In genomic region chr17:47244697-47245096, GRCh38 we compare ENCODE assay signal across 21 cellular contexts. TPM values are rescaled to one million over a fixed set of nuclear protein-coding genes. Genes with fewer than 3 reads are reported as not detected.
DNase-seq lines count a peak whose midpoint lies in the region; ATAC-seq, FAIRE-seq and TF ChIP-seq lines count a peak whose summit lies in the region.
"Had no signal": no experiment of that assay in that cellular context is flagged by ENCODE, and none has a peak within 500 bp of the region (broad histone marks: within the 10 kb centered on the region; RNA-seq: fewer than 3 reads in every experiment).

No MANE protein-coding gene starts in this region.

- ATAC-seq in heart left ventricle (peak in 3 of 4 donors; percentile 8 to 66 (median 36)), HG03565 (IDR thresholded peaks at IDR 0.05; ENCODE audit: unreplicated experiment) (no peak)
- ATAC-seq: CD8-positive, alpha-beta T cell had no signal

- TF ChIP-seq POLR2A in heart left ventricle (IDR thresholded peaks at IDR 0.05), result no peak

- WGBS in heart left ventricle, 4 donors, result 72 to 97% (median 82%) methylated on average over 2 of the region's 2 CpGs

- H3K36me3 ChIP-seq in heart left ventricle, result no peaks in the 10 kb centered on the region
- peaks cover 17% of the 10 kb centered on the region for H3K36me3 ChIP-seq in right atrium auricular region
- H3K36me3 ChIP-seq in left ventricle myocardium inferior, result no peaks in the 10 kb centered on the region
- H3K36me3 ChIP-seq: SJSA1 had no signal

- H3K4me1 ChIP-seq in heart left ventricle (peaks cover 3 to 23% (median 12%) of the 10 kb centered on the region in 12 donors), right atrium auricular region (peaks cover 0 to 12% of the 10 kb centered on the region in 2 donors), left ventricle myocardium inferior (peaks cover 14% of the 10 kb centered on the region)

- FAIRE-seq in urothelium cell line (lab: Jason Lieb, UNC) (no peak), HTR-8/SVneo (lab: Jason Lieb, UNC) (no peak)
- FAIRE-seq: GM12878 had no signal

- peak overlapping the region in 2 of 12 donors; percentile 27 to 57 for H3K27ac ChIP-seq in heart left ventricle
- H3K27ac ChIP-seq in right atrium auricular region, result no peak overlapping the region
- H3K27ac ChIP-seq in left ventricle myocardium inferior (replicated peaks), result peak overlapping the region; percentile 1
- H3K27ac ChIP-seq: SJSA1 had no signal

- H3K9me3 ChIP-seq in heart left ventricle (no peaks in the 10 kb centered on the region), right atrium auricular region (no peaks in the 10 kb centered on the region), left ventricle myocardium inferior (replicated peaks) (no peaks in the 10 kb centered on the region)
- H3K9me3 ChIP-seq: SJSA1 had no signal

- no peaks in the 10 kb centered on the region for H3K27me3 ChIP-seq in heart left ventricle
- H3K27me3 ChIP-seq in right atrium auricular region, result no peaks in the 10 kb centered on the region
- no peaks in the 10 kb centered on the region for H3K27me3 ChIP-seq in left ventricle myocardium inferior (ENCODE audit: low read depth)
- H3K27me3 ChIP-seq: SJSA1 had no signal

- DNase-seq in heart left ventricle, result no peak
- DNase-seq in right atrium auricular region (ENCODE audit: low spot score), result no peak
- peak; percentile 35 to 50 for DNase-seq in cardiac fibroblast (ENCODE audit: low read depth in 2 of 2)
- DNase-seq in left ventricle myocardium inferior, result no peak
- DNase-seq in urothelium cell line (ENCODE audit: low spot score), result no peak
- no peak for DNase-seq in HTR-8/SVneo (ENCODE audit: insufficient read length, low spot score)
- no peak for DNase-seq in NCI-H82 treated with DMSO at 0.1 percent for 48 hours (lab: John Stamatoyannopoulos, UW; ENCODE audit: unreplicated experiment)
- DNase-seq: CD8-positive, alpha-beta T cell; DMS53; EL; HCEC 1CT; NCI-H1105 treated with DMSO at 0.1 percent for 48 hours; NCI-H1694; NCI-H2107; NCI-H2227 treated with DMSO at 0.1 percent for 48 hours; NCI-H524; NCI-H82 had no signal

- intact Hi-C loops in heart left ventricle (cut with DNase I) (loop anchor here in 1 of 10 donors (5.0 kb wide), 1 partner anchor 33 kb away; no protein-coding TSS in a partner anchor), left ventricle myocardium inferior (cut with micrococcal nuclease) (no loop called here)

- no peak overlapping the region for H3K4me3 ChIP-seq in heart left ventricle
- no peak overlapping the region for H3K4me3 ChIP-seq in right atrium auricular region
- no peak overlapping the region for H3K4me3 ChIP-seq in cardiac fibroblast (replicated peaks in 1 of 2; ENCODE audit: low read depth in 2 of 2, low read length in 2 of 2)
- no peak overlapping the region for H3K4me3 ChIP-seq in left ventricle myocardium inferior
- H3K4me3 ChIP-seq: GM12878, SJSA1 had no signal

- TF ChIP-seq CTCF in heart left ventricle (IDR thresholded peaks at IDR 0.05) (no peak), right atrium auricular region (IDR thresholded peaks at IDR 0.05) (no peak), cardiac fibroblast (IDR thresholded peaks at IDR 0.05; ENCODE audit: low read depth, low read length) (no peak), left ventricle myocardium inferior (IDR thresholded peaks at IDR 0.05; ENCODE audit: borderline replicate concordance) (no peak)

RNA-seq across cellular contexts. Expression of gene ITGB3, which starts 8.9 kb away (rescaled TPM):
- total RNA-seq in heart left ventricle (10 to 100 TPM in 2 of 9 donors, 1 to 10 TPM in 7; 2.6 to 14.8 (median 4.8) TPM), right atrium auricular region (10 to 100 TPM in 1 of 2 donors, 1 to 10 TPM in 1; 3.0 to 13.6 TPM), left ventricle myocardium inferior (3.3 TPM)
- 1 to 10 TPM; 1.3 to 5.0 TPM for polyA plus RNA-seq in heart left ventricle
- total RNA-seq: A172; CD8-positive, alpha-beta T cell had no signal

RNA-seq across cellular contexts. Expression of gene MYL4, which starts 35.5 kb away (rescaled TPM):
- total RNA-seq in heart left ventricle (100 to 1,000 TPM in 3 of 9 donors, 10 to 100 TPM in 6; 24.9 to 186 (median 69.0) TPM), right atrium auricular region (1,000 to 10,000 TPM; 3,895 to 5,829 TPM), left ventricle myocardium inferior (809 TPM)
- polyA plus RNA-seq in heart left ventricle, result 100 to 1,000 TPM in 1 of 2 donors, 10 to 100 TPM in 1; 33.0 to 750 TPM
- total RNA-seq: A172; CD8-positive, alpha-beta T cell had no signal

RNA-seq across cellular contexts. Expression of gene CDC27, which starts 55.6 kb away (rescaled TPM):
- total RNA-seq in heart left ventricle (100 to 1,000 TPM in 2 of 9 donors, 10 to 100 TPM in 7; 43.7 to 110 (median 79.7) TPM), right atrium auricular region (10 to 100 TPM; 39.3 to 46.6 TPM), left ventricle myocardium inferior (92.4 TPM)
- 10 to 100 TPM; 10.4 to 37.4 TPM for polyA plus RNA-seq in heart left ventricle

Comparison
In these comparisons a context has a peak if more than half of its experiments do, and no peak if none do; other contexts are left out.
1. DNase-seq: peak in cardiac fibroblast (2 of 2); none in heart left ventricle (0 of 5), right atrium auricular region (single experiment), left ventricle myocardium inferior (single experiment), urothelium cell line (single experiment), HTR-8/SVneo (single experiment) and NCI-H82 treated with DMSO at 0.1 percent for 48 hours (single experiment).